In the genomic region with DNA sequence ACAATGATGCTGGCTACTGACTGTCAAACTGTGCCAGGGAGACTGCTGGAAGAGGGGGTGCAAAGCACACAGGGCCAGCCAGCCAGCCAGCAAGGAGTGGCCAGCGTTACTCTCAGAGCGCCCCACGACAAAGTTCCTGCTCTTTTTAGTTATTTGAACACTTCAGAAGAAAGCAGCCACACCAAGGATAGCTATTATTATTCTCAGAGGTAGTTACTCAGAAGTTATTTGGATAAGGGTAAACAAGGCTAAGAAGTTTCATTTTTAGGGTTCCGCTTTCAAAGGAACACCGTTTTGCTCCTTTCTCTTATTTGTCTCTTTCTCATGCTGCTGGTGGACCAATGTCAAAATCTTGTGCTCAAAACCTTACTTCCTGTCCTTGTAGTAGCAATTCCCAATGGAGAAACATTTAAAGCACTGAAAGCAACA, we compare ENCODE assay signal across 1 cellular context.
TF ChIP-seq lines count a peak whose summit lies in the region.

No MANE protein-coding gene starts in this region.

TF ChIP-seq in K562, 482 proteins besides CTCF, POLR2A, EP300 and RAD21 (continued from another document):
- TF ChIP-seq, protein P1, sequence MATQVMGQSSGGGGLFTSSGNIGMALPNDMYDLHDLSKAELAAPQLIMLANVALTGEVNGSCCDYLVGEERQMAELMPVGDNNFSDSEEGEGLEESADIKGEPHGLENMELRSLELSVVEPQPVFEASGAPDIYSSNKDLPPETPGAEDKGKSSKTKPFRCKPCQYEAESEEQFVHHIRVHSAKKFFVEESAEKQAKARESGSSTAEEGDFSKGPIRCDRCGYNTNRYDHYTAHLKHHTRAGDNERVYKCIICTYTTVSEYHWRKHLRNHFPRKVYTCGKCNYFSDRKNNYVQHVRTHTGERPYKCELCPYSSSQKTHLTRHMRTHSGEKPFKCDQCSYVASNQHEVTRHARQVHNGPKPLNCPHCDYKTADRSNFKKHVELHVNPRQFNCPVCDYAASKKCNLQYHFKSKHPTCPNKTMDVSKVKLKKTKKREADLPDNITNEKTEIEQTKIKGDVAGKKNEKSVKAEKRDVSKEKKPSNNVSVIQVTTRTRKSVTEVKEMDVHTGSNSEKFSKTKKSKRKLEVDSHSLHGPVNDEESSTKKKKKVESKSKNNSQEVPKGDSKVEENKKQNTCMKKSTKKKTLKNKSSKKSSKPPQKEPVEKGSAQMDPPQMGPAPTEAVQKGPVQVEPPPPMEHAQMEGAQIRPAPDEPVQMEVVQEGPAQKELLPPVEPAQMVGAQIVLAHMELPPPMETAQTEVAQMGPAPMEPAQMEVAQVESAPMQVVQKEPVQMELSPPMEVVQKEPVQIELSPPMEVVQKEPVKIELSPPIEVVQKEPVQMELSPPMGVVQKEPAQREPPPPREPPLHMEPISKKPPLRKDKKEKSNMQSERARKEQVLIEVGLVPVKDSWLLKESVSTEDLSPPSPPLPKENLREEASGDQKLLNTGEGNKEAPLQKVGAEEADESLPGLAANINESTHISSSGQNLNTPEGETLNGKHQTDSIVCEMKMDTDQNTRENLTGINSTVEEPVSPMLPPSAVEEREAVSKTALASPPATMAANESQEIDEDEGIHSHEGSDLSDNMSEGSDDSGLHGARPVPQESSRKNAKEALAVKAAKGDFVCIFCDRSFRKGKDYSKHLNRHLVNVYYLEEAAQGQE (CRISPR knock-in tag; IDR thresholded peaks at IDR 0.05; ENCODE audit: low read depth): no peak
